ENCODE assay signal across 23 cellular contexts in genomic region chr6:24329451-24329850, GRCh38. TPM values are rescaled to one million over a fixed set of nuclear protein-coding genes. Genes with fewer than 3 reads are reported as not detected.
"Had no signal": no experiment of that assay in that cellular context is flagged by ENCODE, and none has a peak within 500 bp of the region (broad histone marks: within the 10 kb centered on the region; RNA-seq: fewer than 3 reads in every experiment).

No MANE protein-coding gene starts in this region.

- H3K27me3 ChIP-seq: ascending aorta, esophagus squamous epithelium, heart right ventricle, left lung, neutrophil, pancreas, sigmoid colon, spleen, upper lobe of left lung had no signal

- H3K27ac Mint-ChIP-seq: activated CD8-positive, alpha-beta T cell treated with anti-CD3 and anti-CD28 coated beads, Interleukin-2, amount 10 ng/mL, durations not matched to agents 7 days and 5 days; activated naive CD4-positive, alpha-beta T cell treated with anti-CD3 and anti-CD28 coated beads, Interleukin-2, amount 50 U/mL, for 72 hours; natural killer cell had no signal

- H3K4me1 ChIP-seq: ascending aorta, esophagus squamous epithelium, heart right ventricle, left lung, sigmoid colon, spleen, upper lobe of left lung had no signal

- H3K4me1 Mint-ChIP-seq: natural killer cell had no signal

- H3K27ac ChIP-seq: ascending aorta, coronary artery, esophagus squamous epithelium, heart right ventricle, left lung, neutrophil, sigmoid colon, spleen, thoracic aorta, upper lobe of left lung had no signal

- H3K4me3 ChIP-seq: ascending aorta, coronary artery, esophagus squamous epithelium, heart right ventricle, left lung, lung, pancreas, sigmoid colon, spleen, thoracic aorta, upper lobe of left lung had no signal

- H3K36me3 ChIP-seq: ascending aorta, esophagus squamous epithelium, heart right ventricle, left lung, neutrophil, pancreas, sigmoid colon, spleen, thoracic aorta, upper lobe of left lung had no signal

- FAIRE-seq: kidney, pancreas had no signal

- H3K4me3 Mint-ChIP-seq: activated CD8-positive, alpha-beta T cell treated with anti-CD3 and anti-CD28 coated beads, Interleukin-2, amount 10 ng/mL, durations not matched to agents 7 days and 5 days; natural killer cell had no signal

- H3K9me3 ChIP-seq: ascending aorta, esophagus squamous epithelium, heart right ventricle, left lung, neutrophil, pancreas, sigmoid colon, spleen, thoracic aorta, upper lobe of left lung had no signal

- H3K36me3 Mint-ChIP-seq: activated naive CD4-positive, alpha-beta T cell treated with anti-CD3 and anti-CD28 coated beads, Interleukin-2, amount 50 U/mL, for 72 hours; natural killer cell had no signal

- H3K9me3 Mint-ChIP-seq: activated naive CD4-positive, alpha-beta T cell treated with anti-CD3 and anti-CD28 coated beads, Interleukin-2, amount 50 U/mL, for 72 hours; natural killer cell had no signal

- ATAC-seq: activated CD8-positive, alpha-beta T cell treated with anti-CD3 and anti-CD28 coated beads, Interleukin-2, amount 10 ng/mL, durations not matched to agents 7 days and 5 days; activated naive CD4-positive, alpha-beta T cell treated with anti-CD3 and anti-CD28 coated beads, Interleukin-2, amount 50 U/mL, for 72 hours; natural killer cell had no signal

- DNase-seq: activated CD4-positive, alpha-beta T cell treated with anti-CD3 and anti-CD28 coated beads for 1 hour; activated CD4-positive, alpha-beta T cell treated with anti-CD3 and anti-CD28 coated beads, Interleukin-2, amount 50 U/mL, for 1 hour; activated CD8-positive, alpha-beta T cell treated with anti-CD3 and anti-CD28 coated beads, Interleukin-2, amount 10 ng/mL, durations not matched to agents 7 days and 5 days; esophagus squamous epithelium; heart right ventricle; kidney; left lung; natural killer cell; pancreas; sigmoid colon; spleen; stimulated activated CD4-positive, alpha-beta T cell treated with anti-CD3 and anti-CD28 coated beads, Interleukin-4, amount 100 ng/mL, for 1 hour; stimulated activated naive CD4-positive, alpha-beta T cell treated with Interleukin-2 at 50 U/mL for 16 hours; T-helper 9 cell; upper lobe of left lung had no signal

RNA-seq across cellular contexts. Expression of gene DCDC2, which starts 28.4 kb away (rescaled TPM):
- total RNA-seq: activated CD8-positive, alpha-beta T cell treated with anti-CD3 and anti-CD28 coated beads, Interleukin-2, amount 10 ng/mL, durations not matched to agents 7 days and 5 days; ascending aorta; natural killer cell; pulmonary artery endothelial cell; spleen; T-helper 1 cell treated with Interleukin-12 subunit alpha and Interleukin-12 subunit beta and Interleukin-4 antibody, amounts not matched to agents 30 ng/mL and 1 ng/mL, for 36 hours; thoracic aorta had no signal
- polyA plus RNA-seq: heart right ventricle had no signal
